In the genomic region with DNA sequence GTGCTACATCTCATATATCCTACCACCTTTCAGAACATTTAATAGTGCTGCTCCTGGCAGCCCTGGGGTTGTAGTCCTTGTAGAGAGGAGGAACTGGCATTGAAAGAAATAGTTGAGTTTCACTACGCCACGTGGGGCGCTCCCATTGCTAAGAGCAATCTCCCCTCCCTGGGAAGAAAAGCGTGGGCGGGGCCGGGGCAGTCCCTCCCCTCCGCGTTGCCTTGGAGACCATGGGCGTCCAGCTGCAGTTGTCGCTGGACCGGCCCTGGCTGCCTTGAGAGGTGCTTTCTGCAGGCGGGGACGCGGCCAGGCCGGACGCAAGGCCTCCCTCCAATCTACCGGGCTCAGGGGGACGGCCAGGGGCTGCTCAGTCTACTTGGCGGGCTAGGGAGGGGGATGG, we compare ENCODE assay signal across 9 cellular contexts. TPM values are rescaled to one million over a fixed set of nuclear protein-coding genes. Genes with fewer than 3 reads are reported as not detected.
DNase-seq lines count a peak whose midpoint lies in the region; ATAC-seq, FAIRE-seq and TF ChIP-seq lines count a peak whose summit lies in the region.
"Had no signal": no experiment of that assay in that cellular context is flagged by ENCODE, and none has a peak within 500 bp of the region (broad histone marks: within the 10 kb centered on the region; RNA-seq: fewer than 3 reads in every experiment).

No MANE protein-coding gene starts in this region.

- no peak for FAIRE-seq in keratinocyte (lab: Jason Lieb, UNC)

- no peak overlapping the region for H2AFZ ChIP-seq in keratinocyte (ENCODE audit: control insufficient read depth, low read length)

- H3K27me3 ChIP-seq in H7 (ENCODE audit: control insufficient read depth, insufficient read depth, low read length) (no peaks in the 10 kb centered on the region), keratinocyte (ENCODE audit: control insufficient read depth, extremely low read depth, insufficient read depth, low read length) (peaks cover 17% of the 10 kb centered on the region)

- no peaks in the 10 kb centered on the region for H3K4me1 Mint-ChIP-seq in effector memory CD8-positive, alpha-beta T cell (ENCODE audit: low read depth in 2 of 2)
- H3K4me1 Mint-ChIP-seq: activated naive CD8-positive, alpha-beta T cell treated with anti-CD3 and anti-CD28 coated beads, Interleukin-2, amount 10 ng/mL, durations not matched to agents 7 days and 5 days had no signal

- peaks cover 0 to 7% of the 10 kb centered on the region in 2 donors for H3K9me3 Mint-ChIP-seq in effector memory CD8-positive, alpha-beta T cell
- H3K9me3 Mint-ChIP-seq: activated naive CD8-positive, alpha-beta T cell treated with anti-CD3 and anti-CD28 coated beads, Interleukin-2, amount 10 ng/mL, durations not matched to agents 7 days and 5 days had no signal

- no peaks in the 10 kb centered on the region for H3K79me2 ChIP-seq in keratinocyte (ENCODE audit: control insufficient read depth, insufficient read depth, low read length)

- H3K9me3 ChIP-seq in keratinocyte (ENCODE audit: control insufficient read depth, low read depth, low read length), result no peaks in the 10 kb centered on the region

- H3K27me3 Mint-ChIP-seq in effector memory CD8-positive, alpha-beta T cell, result peaks cover 10 to 12% of the 10 kb centered on the region in 2 donors

- ATAC-seq in effector memory CD8-positive, alpha-beta T cell (replicated peaks), result no peak
- ATAC-seq in HG02571 (IDR thresholded peaks at IDR 0.05; ENCODE audit: unreplicated experiment), result no peak

- H3K9ac ChIP-seq in keratinocyte (ENCODE audit: control insufficient read depth, extremely low read depth, insufficient read depth, low read length), result no peak overlapping the region

- H3K9me1 ChIP-seq in keratinocyte (ENCODE audit: control insufficient read depth, extremely low read depth, insufficient read depth, low read length), result no peaks in the 10 kb centered on the region

- no peak overlapping the region for H3K4me3 ChIP-seq in H7 (ENCODE audit: insufficient read depth, low read depth, low read length)
- peak overlapping the region; percentile 13 to 28 for H3K4me3 ChIP-seq in cardiac fibroblast (replicated peaks in 1 of 2; ENCODE audit: low read depth in 2 of 2, low read length in 2 of 2)
- peak overlapping the region in 1 of 3 experiments; percentile 7 for H3K4me3 ChIP-seq in keratinocyte (ENCODE audit: control insufficient read depth in 2 of 3, extremely low read depth in 1 of 3, insufficient read depth in 2 of 3, low read depth in 1 of 3, low read length in 3 of 3)

- no peaks in the 10 kb centered on the region for H3K4me1 ChIP-seq in keratinocyte (ENCODE audit: control insufficient read depth, extremely low read depth, insufficient read depth, low read length)

- peak overlapping the region; percentile 17 for H3K4me2 ChIP-seq in keratinocyte (ENCODE audit: control insufficient read depth, extremely low read depth, insufficient read depth, low read depth, low read length)

- TF ChIP-seq CTCF in cardiac fibroblast (IDR thresholded peaks at IDR 0.05; ENCODE audit: low read depth, low read length), result no peak
- peak in 2 of 3 experiments; percentile 7 to 27 for TF ChIP-seq CTCF in keratinocyte (optimal IDR thresholded peaks at IDR 0.05 in 1 of 3, IDR thresholded peaks at IDR 0.05 in 1 of 3, conservative IDR thresholded peaks at IDR 0.05 in 1 of 3; ENCODE audit: extremely low read depth in 1 of 3, insufficient read depth in 2 of 3, low read length in 3 of 3)

- H4K20me1 ChIP-seq in keratinocyte (ENCODE audit: control insufficient read depth, extremely low read depth, insufficient read depth, low read length), result no peaks in the 10 kb centered on the region

- DNase-seq in H7 (peak; percentile 95), cardiac fibroblast (ENCODE audit: low read depth in 2 of 2) (peak; percentile 73 to 78), keratinocyte (ENCODE audit: low read depth, low spot score) (no peak), NCI-H526 (lab: John Stamatoyannopoulos, UW) (no peak), SHP77 treated with DMSO at 0.1 percent for 48 hours (lab: John Stamatoyannopoulos, UW) (no peak)
- DNase-seq in stimulated activated CD4-positive, alpha-beta T cell treated with anti-CD3 and anti-CD28 coated beads, Interleukin-4, amount 100 ng/mL, for 1 hour, result peak; percentile 5
- no peak for DNase-seq in effector memory CD8-positive, alpha-beta T cell
- DNase-seq: activated naive CD8-positive, alpha-beta T cell treated with anti-CD3 and anti-CD28 coated beads, Interleukin-2, amount 10 ng/mL, durations not matched to agents 7 days and 5 days had no signal

- H3K36me3 ChIP-seq in H7 (replicated peaks; ENCODE audit: control insufficient read depth, insufficient read depth, low read length) (peaks cover 3% of the 10 kb centered on the region; the same call in 1 of the 2 replicates), keratinocyte (ENCODE audit: control insufficient read depth in 2 of 2, extremely low read depth in 1 of 2, insufficient read depth in 2 of 2, low read length in 2 of 2) (no peaks in the 10 kb centered on the region)

- no peak overlapping the region for H3K27ac ChIP-seq in keratinocyte (ENCODE audit: control insufficient read depth, insufficient read depth, low read length)

- no peak overlapping the region for H3K27ac Mint-ChIP-seq in effector memory CD8-positive, alpha-beta T cell
- H3K27ac Mint-ChIP-seq: activated naive CD8-positive, alpha-beta T cell treated with anti-CD3 and anti-CD28 coated beads, Interleukin-2, amount 10 ng/mL, durations not matched to agents 7 days and 5 days had no signal

- H3K36me3 Mint-ChIP-seq in effector memory CD8-positive, alpha-beta T cell (ENCODE audit: insufficient read depth), result peaks cover 4% of the 10 kb centered on the region
- H3K36me3 Mint-ChIP-seq: activated naive CD8-positive, alpha-beta T cell treated with anti-CD3 and anti-CD28 coated beads, Interleukin-2, amount 10 ng/mL, durations not matched to agents 7 days and 5 days had no signal

- H3K4me3 Mint-ChIP-seq in effector memory CD8-positive, alpha-beta T cell, result no peak overlapping the region
- H3K4me3 Mint-ChIP-seq: activated naive CD8-positive, alpha-beta T cell treated with anti-CD3 and anti-CD28 coated beads, Interleukin-2, amount 10 ng/mL, durations not matched to agents 7 days and 5 days had no signal

- dilution Hi-C loops in keratinocyte (cut with MboI; ENCODE audit: extremely low pct_ligation_motif_present, low sequenced_read_pairs), result no loop called here

RNA-seq across cellular contexts. Expression of a gene that starts 0.4 kb away (rescaled TPM):
- 4.7 and 6.2 TPM in 2 replicates for total RNA-seq in H7 (2014; rRNA removed; shearing (Covaris generic))
- polyA plus RNA-seq in keratinocyte, result 0.02 to 0.33 TPM (median 0.12 TPM) in 3 replicates
- polyA plus RNA-seq in keratinocyte (2011; ENCODE audit: low read depth), result 0.45 TPM
- 0.04 and 0.11 TPM in 2 replicates for polyA plus RNA-seq in keratinocyte (2011; cell fraction: cytosol; rRNA removed)
- 0.55 and 1.5 TPM in 2 replicates for polyA plus RNA-seq in keratinocyte (2011; cell fraction: nucleus; rRNA removed)
- polyA plus RNA-seq in keratinocyte (2012; ENCODE audit: low replicate concordance), result 0.14 and 0.39 TPM in 2 replicates
- 0.30 to 1.2 TPM (median 0.32 TPM) in 3 replicates for polyA minus RNA-seq in keratinocyte
- polyA minus RNA-seq in keratinocyte (2011; cell fraction: cytosol; rRNA and poly(A)+ RNA removed), result not detected
- 0.95 and 2.8 TPM in 2 replicates for polyA minus RNA-seq in keratinocyte (2011; cell fraction: nucleus; rRNA and poly(A)+ RNA removed)

Comparison
In these comparisons a context has a peak if more than half of its experiments do, and no peak if none do; other contexts are left out.
1. DNase-seq: peak in H7 (single experiment), cardiac fibroblast (2 of 2) and stimulated activated CD4-positive, alpha-beta T cell treated with anti-CD3 and anti-CD28 coated beads, Interleukin-4, amount 100 ng/mL, for 1 hour (single experiment); none in keratinocyte (single experiment), NCI-H526 (0 of 2), effector memory CD8-positive, alpha-beta T cell (0 of 3) and SHP77 treated with DMSO at 0.1 percent for 48 hours (single experiment).